ENCODE assay signal across 12 cellular contexts in the genomic region with DNA sequence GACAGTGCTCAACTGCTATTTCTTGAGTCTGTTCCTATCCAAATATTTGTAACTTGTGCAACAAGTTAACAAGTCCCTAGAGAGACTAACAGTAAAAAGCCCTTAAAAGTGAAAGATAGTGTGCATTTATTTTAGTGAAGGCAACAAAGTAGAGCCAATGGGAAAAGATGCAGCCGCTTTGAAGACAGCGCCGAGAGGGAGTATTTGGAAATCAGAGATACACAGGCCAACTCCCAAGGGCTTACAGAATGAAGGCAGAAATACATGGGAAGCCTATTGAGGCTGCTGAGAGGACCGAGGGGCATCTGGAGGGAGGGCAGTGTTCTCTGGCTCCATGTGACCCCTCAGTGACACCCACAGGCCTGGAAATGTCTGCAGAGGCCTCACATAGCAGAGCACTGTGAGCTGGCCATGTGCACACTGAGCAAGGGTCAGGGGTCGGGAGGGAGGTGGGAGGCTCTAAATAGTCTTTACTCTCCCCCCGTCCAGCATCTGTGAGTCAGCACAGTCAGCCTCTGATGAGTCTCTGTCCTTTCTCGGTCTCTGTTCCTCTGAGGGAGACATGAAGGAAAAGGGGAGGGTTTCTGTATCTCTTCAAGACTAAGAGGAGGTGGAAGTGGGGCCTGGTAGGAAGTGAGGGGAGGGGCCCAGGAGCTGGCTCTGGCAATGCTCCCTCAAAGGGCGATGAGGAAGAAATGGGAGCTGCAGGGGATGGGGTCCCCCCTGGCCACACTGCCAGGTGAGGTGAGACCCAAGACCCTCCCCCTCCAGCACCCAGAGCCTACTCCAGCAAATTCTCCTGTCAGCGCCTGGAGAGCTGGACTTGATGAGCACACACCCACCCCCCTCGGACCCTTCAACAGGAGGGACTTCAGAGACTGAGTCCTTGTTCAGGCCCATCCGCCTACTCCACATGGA.
DNase-seq lines count a peak whose midpoint lies in the region; ATAC-seq, FAIRE-seq and TF ChIP-seq lines count a peak whose summit lies in the region.
"Had no signal": no experiment of that assay in that cellular context is flagged by ENCODE, and none has a peak within 500 bp of the region (broad histone marks: within the 10 kb centered on the region; RNA-seq: fewer than 3 reads in every experiment).

No MANE protein-coding gene starts in this region.

- WGBS in pancreas, 2 donors: 76 to 84% methylated on average over 11 of the region's 11 CpGs

- no peak for FAIRE-seq in pancreas (lab: Jason Lieb, UNC)
- FAIRE-seq: H1 had no signal

- intact Hi-C loops in pancreas (cut with DNase I): no loop called here

- H3K27me3 ChIP-seq in adipocyte (replicated peaks; ENCODE audit: control insufficient read depth, insufficient read depth, low read length) (no peaks in the 10 kb centered on the region), pancreas (no peaks in the 10 kb centered on the region)

- H3K4me3 ChIP-seq in adipocyte (ENCODE audit: low read length) (peak overlapping the region; percentile 3), pancreas (no peak overlapping the region)

- ATAC-seq in pancreas (peak in 3 of 4 donors; percentile 70 to 84 (median 71)), HG03095 (IDR thresholded peaks at IDR 0.05; ENCODE audit: unreplicated experiment) (no peak), HG03442 (IDR thresholded peaks at IDR 0.05; ENCODE audit: unreplicated experiment) (no peak)

- TF ChIP-seq CTCF in pancreas (IDR thresholded peaks at IDR 0.05): no peak

- H3K9ac ChIP-seq in adipocyte (ENCODE audit: low read length): peak overlapping the region; percentile 64

- H3K36me3 ChIP-seq in adipocyte (ENCODE audit: control insufficient read depth, insufficient read depth, low read length, severe bottlenecking): no peaks in the 10 kb centered on the region
- H3K36me3 ChIP-seq in pancreas: no peaks in the 10 kb centered on the region

- H3K27ac ChIP-seq in pancreas: no peak overlapping the region
- H3K27ac ChIP-seq: HL-60 had no signal

- H3K4me1 ChIP-seq in adipocyte (ENCODE audit: control insufficient read depth, insufficient read depth, low read length): peaks cover 44% of the 10 kb centered on the region
- H3K4me1 ChIP-seq in pancreas: no peaks in the 10 kb centered on the region

- peak; percentile 11 for DNase-seq in AG08396 (ENCODE audit: low spot score)
- peak; percentile 65 for DNase-seq in adipocyte (ENCODE audit: low read depth)
- peak; percentile 33 for DNase-seq in hepatic stellate cell (ENCODE audit: low spot score)
- peak in 3 of 6 donors; percentile 27 to 46 (median 36) for DNase-seq in pancreas
- no peak for DNase-seq in central memory CD4-positive, alpha-beta T cell
- DNase-seq in amniotic stem cell (lab: John Stamatoyannopoulos, UW): no peak
- DNase-seq: activated CD4-positive, alpha-beta memory T cell treated with anti-CD3 and anti-CD28 coated beads, Interleukin-2, amount 10 ng/mL, durations not matched to agents 7 days and 5 days; NCI-H2107 had no signal

- H3K9me3 ChIP-seq in adipocyte (ENCODE audit: control insufficient read depth, low read length) (no peaks in the 10 kb centered on the region), pancreas (no peaks in the 10 kb centered on the region)

Comparison
In these comparisons a context has a peak if more than half of its experiments do, and no peak if none do; other contexts are left out.
1. DNase-seq: peak in AG08396 (single experiment), adipocyte (single experiment) and hepatic stellate cell (single experiment); none in central memory CD4-positive, alpha-beta T cell (single experiment) and amniotic stem cell (single experiment).
2. ATAC-seq: peak in pancreas (3 of 4); none in HG03095 (single experiment) and HG03442 (single experiment).